ENCODE assay signal across 8 cellular contexts in the genomic region with DNA sequence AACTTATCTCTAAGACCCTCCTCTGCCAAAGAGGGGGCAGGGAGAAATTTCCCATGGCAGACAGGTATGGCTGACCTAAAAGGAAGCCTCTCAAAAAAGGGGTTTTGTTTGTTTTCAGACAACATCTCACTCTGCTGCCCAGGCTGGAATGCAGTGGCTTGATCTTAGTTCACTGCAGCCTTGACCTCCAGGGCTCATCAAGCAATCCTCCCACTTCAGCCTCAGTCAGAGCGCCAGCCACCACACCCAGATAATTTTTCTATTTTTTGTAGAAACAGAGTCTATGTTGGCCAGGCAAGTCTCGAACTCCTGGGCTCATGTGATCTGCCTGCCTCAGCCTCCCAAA. TPM values are rescaled to one million over a fixed set of nuclear protein-coding genes. Genes with fewer than 3 reads are reported as not detected.
A peak's percentile ranks its signal among the peaks of the same experiment; 100 is the strongest.
DNase-seq lines count a peak whose midpoint lies in the region; ATAC-seq, FAIRE-seq and TF ChIP-seq lines count a peak whose summit lies in the region.

No MANE protein-coding gene starts in this region.

- in situ Hi-C loops in GM12878 (cut with MboI), result no loop called here

- TF ChIP-seq RAD21 in A549 (conservative IDR thresholded peaks at IDR 0.05 in 1 of 2, IDR thresholded peaks at IDR 0.05 in 1 of 2) (no peak), GM12878 (IDR thresholded peaks at IDR 0.05; ENCODE audit: insufficient read depth, low read depth, low read length) (no peak)

- BruUV-seq in GM12878 (replicated peaks; lab: Mats Ljungman, UMichigan), result no TSS peak
- BruUV-seq in A673 (replicated peaks; lab: Mats Ljungman, UMichigan), result no TSS peak

- H3K9me3 Mint-ChIP-seq in HFFc6, result no peaks in the 10 kb centered on the region

- peak overlapping the region; percentile 99 for H3K4me3 Mint-ChIP-seq in HFFc6

- H3K36me3 Mint-ChIP-seq in HFFc6 (ENCODE audit: low read depth), result peaks cover 54% of the 10 kb centered on the region

- intact Hi-C loops in GM12878 (cut with micrococcal nuclease; ENCODE audit: unreplicated experiment) (loop anchor here (2.0 to 10.0 kb wide), 6 partner anchors 95 to 341 kb away; no protein-coding TSS in a partner anchor), lower lobe of right lung (cut with DNase I) (no loop called here), A673 (cut with micrococcal nuclease; ENCODE audit: unreplicated experiment) (no loop called here)

- H3K4me3 ChIP-seq in A549 (peak overlapping the region; percentile 90), GM12878 (peak overlapping the region; percentile 82), lower lobe of right lung (peak overlapping the region; percentile 82), A673 (ENCODE audit: low read depth, low read length, poor library complexity, severe bottlenecking) (no peak overlapping the region)

- SMC1A ChIA-PET in GM12878 (lab: Charles Lee; ENCODE audit: uncharacterized antibody, unreplicated experiment), result interaction anchor here (2.1 to 5.2 kb wide), 4 partner anchors 22 to 98 kb away, joined by 12 to 68 read pairs (median 22); no protein-coding TSS in a partner anchor

- TF ChIP-seq CTCF in A549 (IDR thresholded peaks at IDR 0.05) (no peak), HFFc6 (IDR thresholded peaks at IDR 0.05) (no peak), GM12878 (IDR thresholded peaks at IDR 0.05 in 2 of 3, conservative IDR thresholded peaks at IDR 0.05 in 1 of 3; ENCODE audit: control insufficient read depth in 2 of 3, extremely low read depth in 1 of 3, insufficient read depth in 1 of 3, low read depth in 3 of 3, low read length in 3 of 3) (no peak), lower lobe of right lung (IDR thresholded peaks at IDR 0.05) (no peak), A673 (conservative IDR thresholded peaks at IDR 0.05; ENCODE audit: low read depth, low read length) (no peak)

- TF ChIP-seq POLR2A in A549 (IDR thresholded peaks at IDR 0.05; ENCODE audit: low read length), result no peak
- no peak for TF ChIP-seq POLR2A in GM12878 (IDR thresholded peaks at IDR 0.05; ENCODE audit: low read depth, low read length)

- H3K27ac Mint-ChIP-seq in HFFc6, result peak overlapping the region; percentile 17

- no peak for DNase-seq in A549 (ENCODE audit: low read depth in 1 of 2, low spot score in 1 of 2)
- no peak for DNase-seq in HFFc6
- no peak for DNase-seq in GM12878 (ENCODE audit: low read depth, low spot score)
- DNase-seq in lower lobe of right lung, result no peak
- DNase-seq in A673 (ENCODE audit: low spot score), result no peak

- H3K36me3 ChIP-seq in GM12878 (ENCODE audit: control insufficient read depth in 2 of 2, insufficient read depth in 2 of 2, low read length in 1 of 2), result peaks cover 2 to 11% of the 10 kb centered on the region in 2 experiments
- H3K36me3 ChIP-seq in lower lobe of right lung, result peaks cover 10% of the 10 kb centered on the region
- H3K36me3 ChIP-seq in A673 (ENCODE audit: insufficient read depth, low read length, poor library complexity, severe bottlenecking), result peaks cover 19% of the 10 kb centered on the region

- H3K4me1 ChIP-seq in A549 (peaks cover 57% of the 10 kb centered on the region), GM12878 (ENCODE audit: control insufficient read depth, insufficient read depth, low read length) (peaks cover 45% of the 10 kb centered on the region), lower lobe of right lung (peaks cover 61% of the 10 kb centered on the region), A673 (ENCODE audit: insufficient read depth, low read length, poor library complexity, severe bottlenecking) (peaks cover 35% of the 10 kb centered on the region)

- peak overlapping the region; percentile 47 for H3K9ac ChIP-seq in GM12878 (ENCODE audit: control insufficient read depth, insufficient read depth, low read length)

- POLR2A ChIA-PET in A549 (lab: Yijun Ruan, JAX), result no interaction called here
- POLR2A ChIA-PET in GM12878 (lab: Charles Lee), result interaction anchor here (1.0 to 1.9 kb wide), 2 partner anchors 54 to 185 kb away, joined by 3 to 9 read pairs; a partner anchor contains a TSS
- POLR2A ChIA-PET in A673 (lab: Charles Lee; ENCODE audit: low non-redundant PET), result no interaction called here

- RAD21 ChIA-PET in GM12878 (lab: Charles Lee; ENCODE audit: unreplicated experiment), result interaction anchor here (0.5 to 5.2 kb wide), 6 partner anchors 20 to 285 kb away, joined by 3 to 65 read pairs (median 6); no protein-coding TSS in a partner anchor

- no peak for ATAC-seq in A549
- no peak for ATAC-seq in GM12878
- ATAC-seq in lower lobe of right lung, result no peak
- ATAC-seq in HG02852 (IDR thresholded peaks at IDR 0.05; ENCODE audit: unreplicated experiment), result no peak
- ATAC-seq in HG02763 (IDR thresholded peaks at IDR 0.05; ENCODE audit: unreplicated experiment), result no peak
- ATAC-seq in GM18519 (IDR thresholded peaks at IDR 0.05; ENCODE audit: low FRiP score, unreplicated experiment), result no peak

- no peak overlapping the region for H2AFZ ChIP-seq in GM12878 (ENCODE audit: control insufficient read depth, low read depth, low read length)

- no peaks in the 10 kb centered on the region for H3K9me3 ChIP-seq in A549
- H3K9me3 ChIP-seq in GM12878 (replicated peaks; ENCODE audit: control insufficient read depth, insufficient read depth, low read length), result peaks cover 2% of the 10 kb centered on the region; the same call in 2 of the 3 replicates
- no peaks in the 10 kb centered on the region for H3K9me3 ChIP-seq in lower lobe of right lung
- H3K9me3 ChIP-seq in A673 (ENCODE audit: low read depth, low read length, poor library complexity, severe bottlenecking), result no peaks in the 10 kb centered on the region

- H4K20me1 ChIP-seq in GM12878 (ENCODE audit: control insufficient read depth, insufficient read depth), result peaks cover 4% of the 10 kb centered on the region; the same call in 1 of the 2 replicates

- TF ChIP-seq EP300 in A549 (IDR thresholded peaks at IDR 0.05) (no peak), GM12878 (IDR thresholded peaks at IDR 0.05; ENCODE audit: borderline replicate concordance in 1 of 2, control insufficient read depth in 1 of 2, low read depth in 2 of 2, low read length in 2 of 2) (no peak)

- peaks cover 73% of the 10 kb centered on the region for H3K4me1 Mint-ChIP-seq in HFFc6 (ENCODE audit: low read depth)

- H3K27me3 ChIP-seq in GM12878 (replicated peaks in 1 of 2; ENCODE audit: control insufficient read depth in 2 of 2, insufficient read depth in 2 of 2, low read length in 1 of 2), result no peaks in the 10 kb centered on the region
- H3K27me3 ChIP-seq in lower lobe of right lung (ENCODE audit: low read depth), result no peaks in the 10 kb centered on the region
- no peaks in the 10 kb centered on the region for H3K27me3 ChIP-seq in A673 (replicated peaks; ENCODE audit: insufficient read depth, low read depth, low read length, poor library complexity)

- H3K79me2 ChIP-seq in GM12878 (ENCODE audit: control insufficient read depth, insufficient read depth, low read length), result peaks cover 77% of the 10 kb centered on the region

- FAIRE-seq in A549 (lab: Jason Lieb, UNC) (no peak), GM12878 (lab: Jason Lieb, UNC) (no peak)

- H3K27ac ChIP-seq in A549 (peak overlapping the region; percentile 11 to 73; a peak in 5 of 6 replicates), GM12878 (ENCODE audit: control insufficient read depth, insufficient read depth) (peak overlapping the region; percentile 75), lower lobe of right lung (peak overlapping the region; percentile 97), A673 (ENCODE audit: low read depth, low read length, poor library complexity, severe bottlenecking) (no peak overlapping the region)

- WGBS in A549 (ENCODE audit: missing lambda C conversion rate), result 26% methylated on average over 2 of the region's 2 CpGs
- 4% methylated on average over 2 of the region's 2 CpGs for WGBS in GM12878 (ENCODE audit: insufficient coverage, insufficient replicate concordance, low lambda C conversion rate, missing lambda C conversion rate)

- H3K4me2 ChIP-seq in A549, result peak overlapping the region; percentile 92
- peak overlapping the region; percentile 98 for H3K4me2 ChIP-seq in GM12878 (ENCODE audit: control insufficient read depth, insufficient read depth)

- H3K27me3 Mint-ChIP-seq in HFFc6 (ENCODE audit: insufficient read depth), result peaks cover 9% of the 10 kb centered on the region

- CTCF ChIA-PET in A549 (lab: Yijun Ruan, JAX), result no interaction called here
- CTCF ChIA-PET in GM12878 (lab: Yijun Ruan, JAX), result interaction anchor here (4.7 to 5.2 kb wide), 2 partner anchors 19 to 54 kb away, joined by 17 to 97 read pairs; no protein-coding TSS in a partner anchor
- CTCF ChIA-PET in A673 (lab: Charles Lee), result no interaction called here

TF ChIP-seq in A549, 52 proteins besides CTCF, POLR2A, EP300 and RAD21 (continues in another document):
- no peak for TF ChIP-seq CBX2 (IDR thresholded peaks at IDR 0.05; ENCODE audit: borderline replicate concordance, low read depth)

TF ChIP-seq in GM12878, 131 proteins besides CTCF, POLR2A, EP300 and RAD21 (continues in another document):
- TF ChIP-seq ZNF24 (IDR thresholded peaks at IDR 0.05) (no peak), YBX1 (IDR thresholded peaks at IDR 0.05) (no peak), SMARCA5 (IDR thresholded peaks at IDR 0.05) (0 out of 2 replicates have a peak, but pooled peaks have one; percentile 9)

RNA-seq across cellular contexts. Expression of a gene that starts 3.8 kb away (rescaled TPM):
- polyA plus RNA-seq in A549 (2011; rRNA removed) (207 and 254 TPM in 2 replicates), A549 (2017; fragmentation: RNase III; extraction: RNeasy Plus Mini Kit Qiagen cat#74134 plus additional on column Dnase treatment) (219 to 259 TPM (median 219 TPM) in 3 replicates), GM12878 (2011; rRNA removed) (93.4 and 128 TPM in 2 replicates), GM12878 (2014; fragmentation: Illumina TruSeq; extraction: Trizol) (141 and 160 TPM in 2 replicates), GM12878 (2014; fragmentation: Nextera tagmentation; extraction: Ambion mirVana) (10 to 100 TPM; 79.1 to 98.6 TPM), GM12878 (2014; rRNA removed) (162 and 171 TPM in 2 replicates), GM12878 (2016; fragmentation: Nextera tagmentation; extraction: Ambion mirVana) (100 to 1,000 TPM; 277 to 282 TPM)
- polyA plus RNA-seq in A549 (2012; cell fraction: cytosol; rRNA removed), result 181 and 208 TPM in 2 replicates
- 283 and 311 TPM in 2 replicates for polyA plus RNA-seq in A549 (2012; cell fraction: nucleus; rRNA removed)
- 183 and 197 TPM in 2 replicates for polyA minus RNA-seq in A549 (2011; rRNA and poly(A)+ RNA removed)
- total RNA-seq in HFFc6 (2021; fragmentation: NEBNext Ultra II Directional; extraction: Animal tissue kit (Norgen Biotek cat#: 25700)), result 100 to 1,000 TPM; 118 to 183 (median 178) TPM
- total RNA-seq in GM12878 (2013; cell fraction: nucleolus; rRNA removed), result 54.4 and 55.1 TPM in 2 replicates
- total RNA-seq in GM12878 (2014; rRNA removed) (189 and 200 TPM in 2 replicates), GM12878 (2014; rRNA removed; fragmentation: Illumina TruSeq; extraction: Trizol) (155 and 160 TPM in 2 replicates), GM12878 (2021) (248 and 249 TPM in 2 replicates), lower lobe of right lung (254 TPM), A673 (2021) (144 and 146 TPM in 2 replicates)
- polyA plus RNA-seq in GM12878 (2011; ENCODE audit: low read depth), result 148 TPM
- 112 and 120 TPM in 2 replicates for polyA plus RNA-seq in GM12878 (2011; cell fraction: cytosol; rRNA removed)
- polyA plus RNA-seq in GM12878 (2011; cell fraction: nucleus; rRNA removed), result 120 and 221 TPM in 2 replicates
- polyA plus RNA-seq in GM12878 (2012), result 164 and 171 TPM in 2 replicates
- 93.4 and 100 TPM in 2 replicates for polyA minus RNA-seq in GM12878 (2011; rRNA and poly(A)+ RNA removed)
- polyA minus RNA-seq in GM12878 (2011; cell fraction: cytosol; rRNA and poly(A)+ RNA removed), result 46.6 and 47.4 TPM in 2 replicates
- polyA minus RNA-seq in GM12878 (2011; cell fraction: nucleus; rRNA and poly(A)+ RNA removed), result 24.4 and 59.1 TPM in 2 replicates
